In the genomic region with DNA sequence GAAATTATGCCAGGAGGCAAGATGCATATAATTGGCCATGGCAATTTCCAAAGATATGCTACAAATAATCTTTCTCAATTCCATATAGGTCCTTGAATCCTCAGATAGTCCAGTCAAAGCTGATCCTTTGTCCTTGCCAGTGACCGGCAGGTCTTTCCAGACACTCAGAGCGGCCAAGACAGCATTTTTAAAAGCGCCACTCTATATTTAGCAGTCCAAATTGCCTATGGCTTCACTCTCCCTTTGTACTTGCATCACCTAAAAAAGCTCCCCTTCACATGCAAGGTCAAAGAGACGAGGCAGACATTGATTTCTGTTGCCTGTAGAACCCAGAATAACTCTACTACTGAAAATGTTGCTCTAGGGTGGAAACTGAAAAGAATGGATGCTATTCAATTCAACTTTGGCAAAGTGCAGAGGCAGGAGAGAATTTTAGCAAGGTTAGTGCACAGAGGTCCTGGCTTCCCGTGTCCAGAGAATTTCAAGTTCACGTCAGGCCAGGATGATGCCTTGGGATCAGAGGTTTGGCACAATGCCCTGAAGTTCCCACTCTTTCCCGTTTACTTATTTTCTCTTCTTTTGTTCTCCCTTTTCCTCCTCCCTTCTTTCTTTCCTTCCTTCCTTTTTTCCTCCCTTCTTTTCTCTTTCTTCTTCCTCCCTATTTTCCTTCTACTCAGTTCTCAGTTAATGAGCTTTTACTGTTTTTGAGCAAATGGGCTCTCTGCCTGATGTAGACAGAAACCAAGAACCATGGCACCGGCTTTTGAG, we compare ENCODE assay signal across 2 cellular contexts.
TF ChIP-seq lines count a peak whose summit lies in the region.

No MANE protein-coding gene starts in this region.

TF ChIP-seq in liver, 16 proteins besides CTCF, POLR2A, EP300 and RAD21 (continued from another document):
- TF ChIP-seq, protein P1, sequence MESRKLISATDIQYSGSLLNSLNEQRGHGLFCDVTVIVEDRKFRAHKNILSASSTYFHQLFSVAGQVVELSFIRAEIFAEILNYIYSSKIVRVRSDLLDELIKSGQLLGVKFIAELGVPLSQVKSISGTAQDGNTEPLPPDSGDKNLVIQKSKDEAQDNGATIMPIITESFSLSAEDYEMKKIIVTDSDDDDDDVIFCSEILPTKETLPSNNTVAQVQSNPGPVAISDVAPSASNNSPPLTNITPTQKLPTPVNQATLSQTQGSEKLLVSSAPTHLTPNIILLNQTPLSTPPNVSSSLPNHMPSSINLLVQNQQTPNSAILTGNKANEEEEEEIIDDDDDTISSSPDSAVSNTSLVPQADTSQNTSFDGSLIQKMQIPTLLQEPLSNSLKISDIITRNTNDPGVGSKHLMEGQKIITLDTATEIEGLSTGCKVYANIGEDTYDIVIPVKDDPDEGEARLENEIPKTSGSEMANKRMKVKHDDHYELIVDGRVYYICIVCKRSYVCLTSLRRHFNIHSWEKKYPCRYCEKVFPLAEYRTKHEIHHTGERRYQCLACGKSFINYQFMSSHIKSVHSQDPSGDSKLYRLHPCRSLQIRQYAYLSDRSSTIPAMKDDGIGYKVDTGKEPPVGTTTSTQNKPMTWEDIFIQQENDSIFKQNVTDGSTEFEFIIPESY (IDR thresholded peaks at IDR 0.05): no peak
- TF ChIP-seq FOXA1 (IDR thresholded peaks at IDR 0.05) (no peak), RXRA (IDR thresholded peaks at IDR 0.05) (peak; percentile 20 to 35), YY1 (IDR thresholded peaks at IDR 0.05) (peak; percentile 71), EGR1 (IDR thresholded peaks at IDR 0.05; ENCODE audit: low read depth in 2 of 2) (no peak), JUND (IDR thresholded peaks at IDR 0.05) (no peak), HNF4A (conservative IDR thresholded peaks at IDR 0.05) (peak; percentile 19 to 22), HNF4G (IDR thresholded peaks at IDR 0.05) (no peak), MAX (IDR thresholded peaks at IDR 0.05) (no peak)
- TF ChIP-seq, protein P2, sequence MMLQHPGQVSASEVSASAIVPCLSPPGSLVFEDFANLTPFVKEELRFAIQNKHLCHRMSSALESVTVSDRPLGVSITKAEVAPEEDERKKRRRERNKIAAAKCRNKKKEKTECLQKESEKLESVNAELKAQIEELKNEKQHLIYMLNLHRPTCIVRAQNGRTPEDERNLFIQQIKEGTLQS (IDR thresholded peaks at IDR 0.05): peak; percentile 22

TF ChIP-seq in HepG2, 621 proteins besides CTCF, POLR2A, EP300 and RAD21 (continued from another document):
- TF ChIP-seq, protein P3, sequence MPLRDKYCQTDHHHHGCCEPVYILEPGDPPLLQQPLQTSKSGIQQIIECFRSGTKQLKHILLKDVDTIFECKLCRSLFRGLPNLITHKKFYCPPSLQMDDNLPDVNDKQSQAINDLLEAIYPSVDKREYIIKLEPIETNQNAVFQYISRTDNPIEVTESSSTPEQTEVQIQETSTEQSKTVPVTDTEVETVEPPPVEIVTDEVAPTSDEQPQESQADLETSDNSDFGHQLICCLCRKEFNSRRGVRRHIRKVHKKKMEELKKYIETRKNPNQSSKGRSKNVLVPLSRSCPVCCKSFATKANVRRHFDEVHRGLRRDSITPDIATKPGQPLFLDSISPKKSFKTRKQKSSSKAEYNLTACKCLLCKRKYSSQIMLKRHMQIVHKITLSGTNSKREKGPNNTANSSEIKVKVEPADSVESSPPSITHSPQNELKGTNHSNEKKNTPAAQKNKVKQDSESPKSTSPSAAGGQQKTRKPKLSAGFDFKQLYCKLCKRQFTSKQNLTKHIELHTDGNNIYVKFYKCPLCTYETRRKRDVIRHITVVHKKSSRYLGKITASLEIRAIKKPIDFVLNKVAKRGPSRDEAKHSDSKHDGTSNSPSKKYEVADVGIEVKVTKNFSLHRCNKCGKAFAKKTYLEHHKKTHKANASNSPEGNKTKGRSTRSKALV (CRISPR knock-in tag; IDR thresholded peaks at IDR 0.05): no peak
